In genomic region chr9:128882677-128883590, GRCh38 we compare ENCODE assay signal across 1 cellular context.
TF ChIP-seq lines count a peak whose summit lies in the region.

No MANE protein-coding gene starts in this region.

TF ChIP-seq in HCT116, 20 proteins besides CTCF, POLR2A, EP300 and RAD21:
- TF ChIP-seq ZFX (IDR thresholded peaks at IDR 0.05) (no peak), SIN3A (IDR thresholded peaks at IDR 0.05; ENCODE audit: low read depth) (no peak), MAX (IDR thresholded peaks at IDR 0.05) (no peak), CEBPB (IDR thresholded peaks at IDR 0.05; ENCODE audit: low read depth) (no peak), ZNF274 (IDR thresholded peaks at IDR 0.05; ENCODE audit: low read depth, low read length) (no peak), EGR1 (IDR thresholded peaks at IDR 0.05; ENCODE audit: low read depth) (no peak), POLR2AphosphoS5 (IDR thresholded peaks at IDR 0.05; ENCODE audit: low read depth, low read length) (no peak), EZH2phosphoT487 (IDR thresholded peaks at IDR 0.05; ENCODE audit: borderline replicate concordance) (no peak), ATF3 (IDR thresholded peaks at IDR 0.05) (no peak), TCF7L2 (IDR thresholded peaks at IDR 0.05; ENCODE audit: borderline replicate concordance, extremely low read depth, insufficient read depth, insufficient read length) (no peak), REST (IDR thresholded peaks at IDR 0.05; ENCODE audit: low read depth) (no peak), JUND (IDR thresholded peaks at IDR 0.05) (no peak), YY1 (IDR thresholded peaks at IDR 0.05; ENCODE audit: extremely low read depth, insufficient replicate concordance, low read depth, low read length) (no peak), SP1 (IDR thresholded peaks at IDR 0.05; ENCODE audit: low read depth) (no peak), FOSL1 (IDR thresholded peaks at IDR 0.05; ENCODE audit: low read depth) (no peak), SRF (IDR thresholded peaks at IDR 0.05; ENCODE audit: low read depth) (no peak), EZH2 (IDR thresholded peaks at IDR 0.05) (no peak), ZBTB33 (IDR thresholded peaks at IDR 0.05; ENCODE audit: extremely low read depth, insufficient replicate concordance, low read length) (no peak), CBX3 (IDR thresholded peaks at IDR 0.05; ENCODE audit: low read depth) (no peak), ELF1 (IDR thresholded peaks at IDR 0.05; ENCODE audit: borderline replicate concordance, low read depth) (no peak)
